ENCODE assay signal across 34 cellular contexts in genomic region chr20:59305898-59306640, GRCh38. TPM values are rescaled to one million over a fixed set of nuclear protein-coding genes. Genes with fewer than 3 reads are reported as not detected.
"Had no signal": no experiment of that assay in that cellular context is flagged by ENCODE, and none has a peak within 500 bp of the region (broad histone marks: within the 10 kb centered on the region; RNA-seq: fewer than 3 reads in every experiment).

No MANE protein-coding gene starts in this region.

- H3K4me1 ChIP-seq: adrenal gland, breast epithelium had no signal

- H3K27ac ChIP-seq: adrenal gland, body of pancreas, breast epithelium, KMS-11, PC-9, RWPE1 had no signal

- H3K4me3 ChIP-seq: adrenal gland, body of pancreas, breast epithelium, PC-9 had no signal

- H3K9me3 ChIP-seq: adrenal gland, body of pancreas, breast epithelium had no signal

- H3K36me3 ChIP-seq: adrenal gland, breast epithelium had no signal

- H3K27me3 ChIP-seq: body of pancreas had no signal

- ATAC-seq: activated CD8-positive, alpha-beta T cell treated with anti-CD3 and anti-CD28 coated beads for 36 hours; activated naive CD4-positive, alpha-beta T cell treated with anti-CD3 and anti-CD28 coated beads, Interleukin-2, amount 50 U/mL, for 72 hours; activated T-cell treated with anti-CD3 and anti-CD28 coated beads, Interleukin-2, amount 50 U/mL, for 72 hours; activated T-helper 17 cell treated with anti-CD3 and anti-CD28 coated beads, Interleukin-2, amount 50 U/mL, for 72 hours; body of pancreas; Right ventricle myocardium inferior had no signal

- DNase-seq: activated CD4-positive, alpha-beta T cell treated with anti-CD3 and anti-CD28 coated beads, Interleukin-2, amount 10 ng/mL, durations not matched to agents 24 days and 14 days; activated CD4-positive, alpha-beta T cell treated with anti-CD3 and anti-CD28 coated beads, Interleukin-2, amount 50 U/mL, for 4 hours; activated CD8-positive, alpha-beta T cell treated with anti-CD3 and anti-CD28 coated beads for 36 hours; activated effector memory CD4-positive, alpha-beta T cell treated with anti-CD3 and anti-CD28 coated beads, Interleukin-2, amount 50 U/mL, for 16 hours; activated naive CD4-positive, alpha-beta T cell treated with Interleukin-2 at 50 U/mL for 16 hours; activated T-cell treated with anti-CD3 and anti-CD28 coated beads, Interleukin-2, amount 50 U/mL, for 1 hour; activated T-cell treated with anti-CD3 and anti-CD28 coated beads, Interleukin-2, amount 50 U/mL, for 72 hours; adrenal gland; body of pancreas; MM.1S; MV-4-11; NCI-H1092; NCI-H1436 treated with DMSO at 0.1 percent for 48 hours; NCI-H1694 treated with DMSO at 0.1 percent for 48 hours; NCI-H2029; NCI-H2227 treated with DMSO at 0.1 percent for 48 hours; NCI-H526; NCI-H774; PC-9; SIG-M5; SW 1271; T-helper 1 cell; T-helper 2 cell; T-helper 9 cell had no signal

RNA-seq across cellular contexts. Expression of gene EDN3, which starts 5.7 kb away (rescaled TPM):
- total RNA-seq: activated CD4-positive, alpha-beta T cell treated with anti-CD3 and anti-CD28 coated beads, Interleukin-2, amount 10 ng/mL, durations not matched to agents 24 days and 14 days; activated CD8-positive, alpha-beta memory T cell treated with anti-CD3 and anti-CD28 coated beads for 36 hours; activated T-cell treated with anti-CD3 and anti-CD28 coated beads, Interleukin-2, amount 50 U/mL, for 72 hours; astrocyte; cardiac septum; LHCN-M2; PC-9; Right ventricle myocardium inferior had no signal
